In genomic region chr4:110157580-110157979, GRCh38 we compare ENCODE assay signal across 29 cellular contexts.
"Had no signal": no experiment of that assay in that cellular context is flagged by ENCODE, and none has a peak within 500 bp of the region (broad histone marks: within the 10 kb centered on the region; RNA-seq: fewer than 3 reads in every experiment).

No MANE protein-coding gene starts in this region.

- H3K27ac ChIP-seq: colonic mucosa, coronary artery, dorsolateral prefrontal cortex, epithelial cell of prostate, esophagus muscularis mucosa, esophagus squamous epithelium, foreskin keratinocyte, gastrocnemius medialis, gastroesophageal sphincter, heart left ventricle, heart right ventricle, hepatocyte had no signal

- H3K9me3 Mint-ChIP-seq: dendritic cell treated with granulocyte-macrophage colony-stimulating factor and Interleukin-4, amounts not matched to agents 40 ng/mL and 50 ng/mL, for 4 days; effector memory CD8-positive, alpha-beta T cell; endodermal cell had no signal

- H3K9me3 ChIP-seq: colonic mucosa, esophagus muscularis mucosa, esophagus squamous epithelium, gastrocnemius medialis, gastroesophageal sphincter had no signal

- H3K4me3 ChIP-seq: colonic mucosa, coronary artery, dorsolateral prefrontal cortex, esophagus muscularis mucosa, esophagus squamous epithelium, gastrocnemius medialis, gastroesophageal sphincter, heart left ventricle, heart right ventricle, hepatocyte had no signal

- H2AFZ ChIP-seq: hepatocyte had no signal

- H3K36me3 ChIP-seq: colonic mucosa, esophagus muscularis mucosa, esophagus squamous epithelium, gastrocnemius medialis, gastroesophageal sphincter, heart left ventricle, heart right ventricle had no signal

- DNase-seq: colonic mucosa; cortex of kidney; dermis blood vessel endothelial cell; dorsolateral prefrontal cortex; effector CD4-positive, alpha-beta T cell; effector CD8-positive, alpha-beta T cell; effector memory CD4-positive, alpha-beta T cell; effector memory CD8-positive, alpha-beta T cell; endodermal cell; erythroblast; esophagus squamous epithelium; foreskin fibroblast; foreskin melanocyte; gastrocnemius medialis; glutamatergic neuron; head of caudate nucleus; heart left ventricle; heart right ventricle had no signal

- FAIRE-seq: endometrium, endothelial cell of umbilical vein, frontal cortex had no signal

- H3K4me3 Mint-ChIP-seq: dendritic cell treated with granulocyte-macrophage colony-stimulating factor and Interleukin-4, amounts not matched to agents 40 ng/mL and 50 ng/mL, for 4 days; effector memory CD8-positive, alpha-beta T cell; endodermal cell had no signal

- H3K27me3 ChIP-seq: colonic mucosa, dorsolateral prefrontal cortex, esophagus muscularis mucosa, esophagus squamous epithelium, foreskin keratinocyte, gastrocnemius medialis, gastroesophageal sphincter, heart left ventricle, heart right ventricle, hepatocyte had no signal

- H3K4me1 ChIP-seq: colonic mucosa, esophagus muscularis mucosa, gastrocnemius medialis, gastroesophageal sphincter, heart left ventricle, heart right ventricle had no signal

- ATAC-seq: effector memory CD8-positive, alpha-beta T cell; esophagus mucosa; gastrocnemius medialis; gastroesophageal sphincter; heart left ventricle; heart right ventricle had no signal

- H3K27me3 Mint-ChIP-seq: dendritic cell treated with granulocyte-macrophage colony-stimulating factor and Interleukin-4, amounts not matched to agents 40 ng/mL and 50 ng/mL, for 4 days; effector memory CD8-positive, alpha-beta T cell had no signal

- H3K27ac Mint-ChIP-seq: dendritic cell treated with granulocyte-macrophage colony-stimulating factor and Interleukin-4, amounts not matched to agents 40 ng/mL and 50 ng/mL, for 4 days; effector memory CD8-positive, alpha-beta T cell; endodermal cell had no signal

- H3K4me2 ChIP-seq: hepatocyte had no signal
